In genomic region chr7:99324966-99325596, GRCh38 we compare ENCODE assay signal across 9 cellular contexts. TPM values are rescaled to one million over a fixed set of nuclear protein-coding genes. Genes with fewer than 3 reads are reported as not detected.
A peak's percentile ranks its signal among the peaks of the same experiment; 100 is the strongest.
DNase-seq lines count a peak whose midpoint lies in the region; ATAC-seq and TF ChIP-seq lines count a peak whose summit lies in the region.
"Had no signal": no experiment of that assay in that cellular context is flagged by ENCODE, and none has a peak within 500 bp of the region (broad histone marks: within the 10 kb centered on the region; RNA-seq: fewer than 3 reads in every experiment).

No MANE protein-coding gene starts in this region.

- H3K4me2 ChIP-seq in PC-3 (ENCODE audit: low read length) = peak overlapping the region; percentile 100

- H3K27me3 Mint-ChIP-seq in osteocyte (ENCODE audit: unreplicated experiment) = no peaks in the 10 kb centered on the region

- H3K9me3 Mint-ChIP-seq in osteocyte (ENCODE audit: unreplicated experiment) = no peaks in the 10 kb centered on the region

- H3K4me1 ChIP-seq in PC-3 (ENCODE audit: insufficient read depth, low read length) = peaks cover 30% of the 10 kb centered on the region

- ATAC-seq in GM21381 (IDR thresholded peaks at IDR 0.05; ENCODE audit: unreplicated experiment) (peak; percentile 12), PC-3 (no peak)

- peak overlapping the region; percentile 98 for H3K4me3 ChIP-seq in AG04449 (ENCODE audit: low read depth, low read length)
- H3K4me3 ChIP-seq in PC-3 (ENCODE audit: low read length) = peak overlapping the region; percentile 72
- H3K4me3 ChIP-seq in epithelial cell of proximal tubule (ENCODE audit: low read depth, low read length) = peak overlapping the region; percentile 100

- intact Hi-C loops in PC-3 (cut with micrococcal nuclease) = loop anchor here (5.0 kb wide), 2 partner anchors 183 to 283 kb away; partner anchors contain the start of gene SMURF1

- TSS peak; percentile 84 for BruUV-seq in PC-3 (replicated peaks; lab: Mats Ljungman, UMichigan)

- TF ChIP-seq CTCF in AG04449 (IDR thresholded peaks at IDR 0.05; ENCODE audit: insufficient read depth, low read length, missing control alignments) (no peak), PC-3 (conservative IDR thresholded peaks at IDR 0.05; ENCODE audit: low read depth, low read length) (no peak), epithelial cell of proximal tubule (conservative IDR thresholded peaks at IDR 0.05; ENCODE audit: low read depth, low read length) (no peak), osteocyte (IDR thresholded peaks at IDR 0.05) (no peak)

- POLR2A ChIA-PET in AG04449 (lab: Yijun Ruan, JAX) = interaction anchor here (0.7 to 1.0 kb wide), 2 partner anchors 10 to 264 kb away, joined by 4 read pairs; no protein-coding TSS in a partner anchor
- POLR2A ChIA-PET in PC-3 (lab: Charles Lee; ENCODE audit: unreplicated experiment) = no interaction called here

- H3K79me2 ChIP-seq in PC-3 (ENCODE audit: low read length) = peaks cover 56% of the 10 kb centered on the region

- no peaks in the 10 kb centered on the region for H3K36me3 Mint-ChIP-seq in osteocyte (ENCODE audit: unreplicated experiment)

- peak overlapping the region; percentile 86 for H3K4me3 Mint-ChIP-seq in osteocyte (ENCODE audit: unreplicated experiment)

- no peaks in the 10 kb centered on the region for H3K27me3 ChIP-seq in PC-3 (ENCODE audit: low read length)

- H3K9me2 ChIP-seq in PC-3 (replicated peaks; ENCODE audit: low read length) = no peaks in the 10 kb centered on the region

- peaks cover 31% of the 10 kb centered on the region for H3K4me1 Mint-ChIP-seq in osteocyte (ENCODE audit: unreplicated experiment)

- H4K20me1 ChIP-seq in PC-3 (ENCODE audit: low read length) = no peaks in the 10 kb centered on the region

- H3K9ac ChIP-seq in PC-3 (ENCODE audit: low read length) = peak overlapping the region; percentile 99

- CTCF ChIA-PET in AG04449 (lab: Yijun Ruan, JAX) (interaction anchor here (0.8 to 8.1 kb wide), 4 partner anchors 14 to 284 kb away, joined by 3 to 68 read pairs (median 8); partner anchors contain the start of gene BUD31), PC-3 (lab: Charles Lee) (no interaction called here)

- peak overlapping the region; percentile 81 for H2AFZ ChIP-seq in PC-3 (ENCODE audit: low read length)

- no peaks in the 10 kb centered on the region for H3F3A ChIP-seq in PC-3 (ENCODE audit: low read length, unreplicated experiment)

- H3K36me3 ChIP-seq in PC-3 (ENCODE audit: low read depth, low read length) = no peaks in the 10 kb centered on the region

- peak overlapping the region; percentile 65 for H3K27ac ChIP-seq in PC-3 (ENCODE audit: low read length)

- DNase-seq in AG04449 (ENCODE audit: low read depth, low spot score) = no peak
- no peak for DNase-seq in PC-3
- DNase-seq in epithelial cell of proximal tubule (ENCODE audit: low read depth) = no peak
- no peak for DNase-seq in osteocyte (ENCODE audit: extremely low spot score, unreplicated experiment)
- no peak for DNase-seq in GF-D8 (lab: John Stamatoyannopoulos, UW)
- DNase-seq in COLO829 (ENCODE audit: low spot score) = no peak
- DNase-seq in SW 1271 (lab: John Stamatoyannopoulos, UW) = no peak

- H3K27ac Mint-ChIP-seq in osteocyte (ENCODE audit: unreplicated experiment) = peak overlapping the region; percentile 75

- no peaks in the 10 kb centered on the region for H3K9me3 ChIP-seq in PC-3 (ENCODE audit: low read length)

RNA-seq across cellular contexts. Expression of gene ARPC1A, which starts 0.6 kb away (rescaled TPM):
- 183 and 193 TPM in 2 replicates for total RNA-seq in PC-3 (2014; rRNA removed)
- 198 and 233 TPM in 2 replicates for total RNA-seq in epithelial cell of proximal tubule
- total RNA-seq in osteocyte = 103 and 105 TPM in 2 replicates

RNA-seq across cellular contexts. Expression of gene ARPC1B, which starts 49.4 kb away (rescaled TPM):
- total RNA-seq in PC-3 (2014; rRNA removed) (358 and 381 TPM in 2 replicates), epithelial cell of proximal tubule (378 and 509 TPM in 2 replicates), osteocyte (76.1 and 84.9 TPM in 2 replicates)

RNA-seq across cellular contexts. Expression of gene MYH16, which starts 52.4 kb away (rescaled TPM):
- total RNA-seq in PC-3 (2014; rRNA removed) = 2.8 and 4.7 TPM in 2 replicates
- 1.0 and 1.4 TPM in 2 replicates for total RNA-seq in epithelial cell of proximal tubule
- not detected in 2 replicates for total RNA-seq in osteocyte
- total RNA-seq: left cardiac atrium had no signal
